ENCODE assay signal across 7 cellular contexts in the genomic region with DNA sequence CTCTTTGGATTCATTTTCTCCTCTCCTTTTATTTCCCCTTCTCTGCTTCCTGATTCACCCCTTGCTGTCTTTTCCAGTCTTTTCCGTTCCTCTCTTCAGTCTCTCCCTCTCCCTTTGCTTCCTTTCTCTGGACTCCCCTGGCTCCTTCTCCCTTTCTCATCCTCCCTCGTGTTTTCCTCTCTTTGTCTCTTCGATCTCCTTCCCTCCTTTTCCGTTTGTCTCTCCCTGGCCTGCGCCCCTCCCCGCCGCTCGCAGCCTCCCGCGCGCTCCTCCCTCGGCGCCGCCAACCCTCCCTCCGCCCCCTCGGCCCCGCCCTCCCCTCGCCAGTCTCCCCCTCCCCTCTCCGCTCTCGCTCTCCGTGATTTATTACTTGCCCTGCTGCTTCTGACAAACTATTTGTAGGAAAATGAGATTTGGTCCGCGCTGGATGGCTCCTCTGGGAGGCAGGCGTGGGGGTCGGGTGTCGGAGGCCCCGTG. TPM values are rescaled to one million over a fixed set of nuclear protein-coding genes. Genes with fewer than 3 reads are reported as not detected.
A peak's percentile ranks its signal among the peaks of the same experiment; 100 is the strongest.
DNase-seq lines count a peak whose midpoint lies in the region; ATAC-seq lines count a peak whose summit lies in the region.

No MANE protein-coding gene starts in this region.

- H3K9me3 Mint-ChIP-seq in activated CD4-positive, alpha-beta T cell treated with anti-CD3 and anti-CD28 coated beads for 36 hours (ENCODE audit: low read depth), result no peaks in the 10 kb centered on the region

- H3K27ac Mint-ChIP-seq in activated CD4-positive, alpha-beta T cell treated with anti-CD3 and anti-CD28 coated beads for 36 hours, result no peak overlapping the region

- intact Hi-C loops in activated CD4-positive, alpha-beta T cell treated with anti-CD3 and anti-CD28 coated beads for 36 hours (cut with DNase I, micrococcal nuclease), result no loop called here

- in situ Hi-C loops in GM23248 (cut with MboI), result no loop called here

- H3K9me3 ChIP-seq in GM23248 (ENCODE audit: low read depth), result no peaks in the 10 kb centered on the region
- no peaks in the 10 kb centered on the region for H3K9me3 ChIP-seq in duodenal mucosa (ENCODE audit: control insufficient read depth in 1 of 2, low read length in 2 of 2)

- 0 to 1% methylated on average over 6 to 27 of the region's 27 CpGs for WGBS in GM23248 (ENCODE audit: low coverage in 1 of 2, low lambda C conversion rate in 2 of 2, missing lambda C conversion rate in 2 of 2), 2 experiments

- H3K9me2 ChIP-seq in GM23248 (ENCODE audit: insufficient read depth), result no peaks in the 10 kb centered on the region

- H3K27me3 Mint-ChIP-seq in activated CD4-positive, alpha-beta T cell treated with anti-CD3 and anti-CD28 coated beads for 36 hours, result peaks cover 6% of the 10 kb centered on the region

- H3K36me3 Mint-ChIP-seq in activated CD4-positive, alpha-beta T cell treated with anti-CD3 and anti-CD28 coated beads for 36 hours (ENCODE audit: low read depth), result no peaks in the 10 kb centered on the region

- H3K27ac ChIP-seq in GM23248 (peak overlapping the region; percentile 71), duodenal mucosa (ENCODE audit: low read depth, low read length) (no peak overlapping the region)

- H4K20me1 ChIP-seq in GM23248 (ENCODE audit: insufficient read depth), result no peaks in the 10 kb centered on the region

- H3K4me1 ChIP-seq in GM23248 (ENCODE audit: insufficient read depth) (peaks cover 44% of the 10 kb centered on the region), duodenal mucosa (ENCODE audit: control insufficient read depth in 1 of 2, insufficient read depth in 2 of 2, low read length in 2 of 2) (peaks cover 0 to 4% of the 10 kb centered on the region in 2 donors)

- peak overlapping the region; percentile 66 for H3K4me3 Mint-ChIP-seq in activated CD4-positive, alpha-beta T cell treated with anti-CD3 and anti-CD28 coated beads for 36 hours

- CTCF ChIA-PET in activated CD4-positive, alpha-beta T cell treated with anti-CD3 and anti-CD28 coated beads for 36 hours (lab: Charles Lee), result no interaction called here

- H3K79me2 ChIP-seq in GM23248 (ENCODE audit: insufficient read depth), result no peaks in the 10 kb centered on the region

- peak; percentile 84 for DNase-seq in GM23248
- DNase-seq in NCI-H2171 treated with DMSO at 0.1 percent for 48 hours (lab: John Stamatoyannopoulos, UW), result peak; percentile 92
- DNase-seq in activated CD4-positive, alpha-beta T cell treated with anti-CD3 and anti-CD28 coated beads for 36 hours, result peak; percentile 77
- peak; percentile 10 to 46 for DNase-seq in lung microvascular endothelial cell (ENCODE audit: low read depth in 2 of 2)
- peak; percentile 17 for DNase-seq in stimulated activated CD8-positive, alpha-beta memory T cell treated with anti-CD3 and anti-CD28 coated beads, Interleukin-12 subunit alpha, Interleukin-12 subunit beta, amount 100 ng/mL, for 4 hours (ENCODE audit: low read depth)

- H3K27me3 ChIP-seq in GM23248 (replicated peaks; ENCODE audit: insufficient read depth) (no peaks in the 10 kb centered on the region), duodenal mucosa (ENCODE audit: control insufficient read depth in 1 of 2, insufficient read depth in 2 of 2, low read length in 2 of 2) (no peaks in the 10 kb centered on the region)

- H3K4me1 Mint-ChIP-seq in activated CD4-positive, alpha-beta T cell treated with anti-CD3 and anti-CD28 coated beads for 36 hours, result peaks cover 34% of the 10 kb centered on the region

- H3K4me3 ChIP-seq in GM23248 (peak overlapping the region; percentile 73), duodenal mucosa (ENCODE audit: low read depth in 1 of 2, low read length in 2 of 2) (peak overlapping the region; percentile 34 to 50)

- ATAC-seq in activated CD4-positive, alpha-beta T cell treated with anti-CD3 and anti-CD28 coated beads for 36 hours, result peak; percentile 80
- no peak for ATAC-seq in GM18858 (IDR thresholded peaks at IDR 0.05; ENCODE audit: unreplicated experiment)

- peak overlapping the region; percentile 89 for H3K4me2 ChIP-seq in GM23248 (ENCODE audit: unreplicated experiment)

- H2AFZ ChIP-seq in GM23248, result peak overlapping the region; percentile 78

- H3K9ac ChIP-seq in GM23248 (peak overlapping the region; percentile 76), duodenal mucosa (ENCODE audit: low read depth in 1 of 2, low read length in 2 of 2) (peak overlapping the region in 1 of 2 donors; percentile 48)

- H3F3A ChIP-seq in GM23248 (ENCODE audit: insufficient read depth), result peaks cover 42% of the 10 kb centered on the region

- POLR2A ChIA-PET in activated CD4-positive, alpha-beta T cell treated with anti-CD3 and anti-CD28 coated beads for 36 hours (lab: Charles Lee), result no interaction called here

- H3K36me3 ChIP-seq in GM23248 (ENCODE audit: low read depth) (no peaks in the 10 kb centered on the region), duodenal mucosa (ENCODE audit: control insufficient read depth in 1 of 2, insufficient read depth in 2 of 2, low read length in 2 of 2) (no peaks in the 10 kb centered on the region)

RNA-seq across cellular contexts. Expression of gene PAX8, which starts 46.0 kb away (rescaled TPM):
- 2.1 and 5.8 TPM in 2 replicates for total RNA-seq in GM23248 (2014; rRNA removed; shearing (Covaris generic))
- 13.1 and 20.4 TPM in 2 replicates for polyA plus RNA-seq in GM23248 (2016; fragmentation: Nextera tagmentation; extraction: Ambion mirVana)
- total RNA-seq in activated CD4-positive, alpha-beta T cell treated with anti-CD3 and anti-CD28 coated beads for 36 hours, result 1 to 10 TPM; 1.4 to 2.1 TPM
- total RNA-seq in lung microvascular endothelial cell, result under 0.01 and 0.22 TPM in 2 replicates

Comparison
In these comparisons a context has a peak if more than half of its experiments do, and no peak if none do; other contexts are left out.
1. DNase-seq: peak in every context shown above with its lines; median percentile 92 in NCI-H2171 treated with DMSO at 0.1 percent for 48 hours; 84 in GM23248; 77 in activated CD4-positive, alpha-beta T cell treated with anti-CD3 and anti-CD28 coated beads for 36 hours; 28 in lung microvascular endothelial cell; 17 in stimulated activated CD8-positive, alpha-beta memory T cell treated with anti-CD3 and anti-CD28 coated beads, Interleukin-12 subunit alpha, Interleukin-12 subunit beta, amount 100 ng/mL, for 4 hours.